In genomic region chr17:63497708-63498483, GRCh38 we compare ENCODE assay signal across 11 cellular contexts. TPM values are rescaled to one million over a fixed set of nuclear protein-coding genes. Genes with fewer than 3 reads are reported as not detected.
DNase-seq lines count a peak whose midpoint lies in the region; ATAC-seq lines count a peak whose summit lies in the region.
"Had no signal": no experiment of that assay in that cellular context is flagged by ENCODE, and none has a peak within 500 bp of the region (broad histone marks: within the 10 kb centered on the region; RNA-seq: fewer than 3 reads in every experiment).

No MANE protein-coding gene starts in this region.

- H3K27ac Mint-ChIP-seq in activated CD4-positive, alpha-beta memory T cell treated with anti-CD3 and anti-CD28 coated beads for 36 hours: no peak overlapping the region
- H3K27ac Mint-ChIP-seq in activated CD4-positive, alpha-beta memory T cell treated with anti-CD3 and anti-CD28 coated beads, Interleukin-2, amount 10 ng/mL, durations not matched to agents 7 days and 5 days: no peak overlapping the region
- H3K27ac Mint-ChIP-seq: activated T-helper 2 cell treated with anti-CD3 and anti-CD28 coated beads, Interferon-gamma antibody, Interleukin-2, Interleukin-4, amounts not matched to agents 10 μg/mL and 5 μg/mL and 100 μg/mL, durations not matched to agents 14 hours and 24 hours and 36 hours had no signal

- POLR2A ChIA-PET in activated CD4-positive, alpha-beta memory T cell treated with anti-CD3 and anti-CD28 coated beads for 36 hours (lab: Charles Lee): no interaction called here
- POLR2A ChIA-PET in activated CD4-positive, alpha-beta memory T cell treated with anti-CD3 and anti-CD28 coated beads, Interleukin-2, amount 10 ng/mL, durations not matched to agents 7 days and 5 days (lab: Charles Lee): no interaction called here

- ATAC-seq in sciatic nerve: peak; percentile 29

- intact Hi-C loops in activated CD4-positive, alpha-beta memory T cell treated with anti-CD3 and anti-CD28 coated beads for 36 hours (cut with micrococcal nuclease): no loop called here
- intact Hi-C loops in sciatic nerve (cut with DNase I): no loop called here

- H3K4me3 Mint-ChIP-seq in activated CD4-positive, alpha-beta memory T cell treated with anti-CD3 and anti-CD28 coated beads for 36 hours: no peak overlapping the region
- no peak overlapping the region for H3K4me3 Mint-ChIP-seq in activated CD4-positive, alpha-beta memory T cell treated with anti-CD3 and anti-CD28 coated beads, Interleukin-2, amount 10 ng/mL, durations not matched to agents 7 days and 5 days

- H3K36me3 Mint-ChIP-seq in activated CD4-positive, alpha-beta memory T cell treated with anti-CD3 and anti-CD28 coated beads for 36 hours: no peaks in the 10 kb centered on the region
- no peaks in the 10 kb centered on the region for H3K36me3 Mint-ChIP-seq in activated CD4-positive, alpha-beta memory T cell treated with anti-CD3 and anti-CD28 coated beads, Interleukin-2, amount 10 ng/mL, durations not matched to agents 7 days and 5 days (ENCODE audit: low read depth)

- DNase-seq in activated CD4-positive, alpha-beta memory T cell treated with anti-CD3 and anti-CD28 coated beads for 36 hours: peak; percentile 15
- DNase-seq in activated CD4-positive, alpha-beta memory T cell treated with anti-CD3 and anti-CD28 coated beads, Interleukin-2, amount 10 ng/mL, durations not matched to agents 7 days and 5 days: no peak
- DNase-seq in NCI-H2171 treated with DMSO at 0.1 percent for 48 hours (lab: John Stamatoyannopoulos, UW): peak; percentile 93
- peak; percentile 51 for DNase-seq in dermis blood vessel endothelial cell
- DNase-seq in sciatic nerve (ENCODE audit: low spot score): no peak
- DNase-seq in SKM-1 treated with dmso at 0.1 percent for 144 hours (lab: John Stamatoyannopoulos, UW; ENCODE audit: unreplicated experiment): no peak
- no peak for DNase-seq in COLO829 (ENCODE audit: low spot score)
- DNase-seq in activated CD8-positive, alpha-beta memory T cell treated with anti-CD3 and anti-CD28 coated beads for 24 hours: no peak

- H3K27me3 Mint-ChIP-seq in activated CD4-positive, alpha-beta memory T cell treated with anti-CD3 and anti-CD28 coated beads for 36 hours: no peaks in the 10 kb centered on the region
- peaks cover 7% of the 10 kb centered on the region for H3K27me3 Mint-ChIP-seq in activated CD4-positive, alpha-beta memory T cell treated with anti-CD3 and anti-CD28 coated beads, Interleukin-2, amount 10 ng/mL, durations not matched to agents 7 days and 5 days

- CTCF ChIA-PET in activated CD4-positive, alpha-beta memory T cell treated with anti-CD3 and anti-CD28 coated beads for 36 hours (lab: Charles Lee): interaction anchor here (1.0 to 1.5 kb wide), 2 partner anchors 72 to 114 kb away, joined by 3 to 4 read pairs; no protein-coding TSS in a partner anchor
- CTCF ChIA-PET in activated CD4-positive, alpha-beta memory T cell treated with anti-CD3 and anti-CD28 coated beads, Interleukin-2, amount 10 ng/mL, durations not matched to agents 7 days and 5 days (lab: Charles Lee): interaction anchor here (1.3 kb wide), 1 partner anchor 72 kb away, joined by 3 read pairs; no protein-coding TSS in a partner anchor

- no peaks in the 10 kb centered on the region for H3K9me3 Mint-ChIP-seq in activated CD4-positive, alpha-beta memory T cell treated with anti-CD3 and anti-CD28 coated beads for 36 hours
- H3K9me3 Mint-ChIP-seq in activated CD4-positive, alpha-beta memory T cell treated with anti-CD3 and anti-CD28 coated beads, Interleukin-2, amount 10 ng/mL, durations not matched to agents 7 days and 5 days: no peaks in the 10 kb centered on the region
- H3K9me3 Mint-ChIP-seq: activated T-helper 2 cell treated with anti-CD3 and anti-CD28 coated beads, Interferon-gamma antibody, Interleukin-2, Interleukin-4, amounts not matched to agents 10 μg/mL and 5 μg/mL and 100 μg/mL, durations not matched to agents 14 hours and 24 hours and 36 hours had no signal

- H3K4me1 Mint-ChIP-seq in activated CD4-positive, alpha-beta memory T cell treated with anti-CD3 and anti-CD28 coated beads for 36 hours (ENCODE audit: low read depth): no peaks in the 10 kb centered on the region
- H3K4me1 Mint-ChIP-seq in activated CD4-positive, alpha-beta memory T cell treated with anti-CD3 and anti-CD28 coated beads, Interleukin-2, amount 10 ng/mL, durations not matched to agents 7 days and 5 days: no peaks in the 10 kb centered on the region

RNA-seq across cellular contexts. Expression of gene ACE, which starts 21.0 kb away (rescaled TPM):
- 1 to 10 TPM; 2.2 to 2.6 TPM for total RNA-seq in activated CD4-positive, alpha-beta memory T cell treated with anti-CD3 and anti-CD28 coated beads for 36 hours
- total RNA-seq in activated CD4-positive, alpha-beta memory T cell treated with anti-CD3 and anti-CD28 coated beads, Interleukin-2, amount 10 ng/mL, durations not matched to agents 7 days and 5 days: 10 to 100 TPM; 10.6 to 12.2 TPM
- total RNA-seq in dermis blood vessel endothelial cell (155 and 366 TPM in 2 replicates), sciatic nerve (14.0 TPM)
- total RNA-seq: activated T-helper 2 cell treated with anti-CD3 and anti-CD28 coated beads, Interferon-gamma antibody, Interleukin-2, Interleukin-4, amounts not matched to agents 10 μg/mL and 5 μg/mL and 100 μg/mL, durations not matched to agents 14 hours and 24 hours and 36 hours had no signal

RNA-seq across cellular contexts. Expression of gene KCNH6, which starts 25.3 kb away (rescaled TPM):
- not detected for total RNA-seq in activated CD4-positive, alpha-beta memory T cell treated with anti-CD3 and anti-CD28 coated beads for 36 hours
- not detected for total RNA-seq in activated CD4-positive, alpha-beta memory T cell treated with anti-CD3 and anti-CD28 coated beads, Interleukin-2, amount 10 ng/mL, durations not matched to agents 7 days and 5 days
- total RNA-seq in dermis blood vessel endothelial cell (0.05 TPM in 1 of 2 replicates, not detected in the other), sciatic nerve (not detected)
- total RNA-seq: activated T-helper 2 cell treated with anti-CD3 and anti-CD28 coated beads, Interferon-gamma antibody, Interleukin-2, Interleukin-4, amounts not matched to agents 10 μg/mL and 5 μg/mL and 100 μg/mL, durations not matched to agents 14 hours and 24 hours and 36 hours; NCI-H460; suprapubic skin had no signal

RNA-seq across cellular contexts. Expression of gene CYB561, which starts 51.8 kb away (rescaled TPM):
- 1 to 10 TPM; 9.4 to 9.7 TPM for total RNA-seq in activated CD4-positive, alpha-beta memory T cell treated with anti-CD3 and anti-CD28 coated beads for 36 hours
- total RNA-seq in activated CD4-positive, alpha-beta memory T cell treated with anti-CD3 and anti-CD28 coated beads, Interleukin-2, amount 10 ng/mL, durations not matched to agents 7 days and 5 days: 10 to 100 TPM; 28.9 to 30.3 TPM
- total RNA-seq in dermis blood vessel endothelial cell: 33.4 and 35.9 TPM in 2 replicates
- 24.7 TPM for total RNA-seq in sciatic nerve

RNA-seq across cellular contexts. Expression of gene DCAF7, which starts 52.4 kb away (rescaled TPM):
- total RNA-seq in activated CD4-positive, alpha-beta memory T cell treated with anti-CD3 and anti-CD28 coated beads for 36 hours: 100 to 1,000 TPM; 118 to 119 TPM
- 100 to 1,000 TPM; 138 to 139 TPM for total RNA-seq in activated CD4-positive, alpha-beta memory T cell treated with anti-CD3 and anti-CD28 coated beads, Interleukin-2, amount 10 ng/mL, durations not matched to agents 7 days and 5 days
- total RNA-seq in dermis blood vessel endothelial cell (27.9 and 55.2 TPM in 2 replicates), sciatic nerve (60.6 TPM)

Comparison
In these comparisons a context has a peak if more than half of its experiments do, and no peak if none do; other contexts are left out.
1. DNase-seq: peak in activated CD4-positive, alpha-beta memory T cell treated with anti-CD3 and anti-CD28 coated beads for 36 hours (single experiment), NCI-H2171 treated with DMSO at 0.1 percent for 48 hours (single experiment) and dermis blood vessel endothelial cell (single experiment); none in activated CD4-positive, alpha-beta memory T cell treated with anti-CD3 and anti-CD28 coated beads, Interleukin-2, amount 10 ng/mL, durations not matched to agents 7 days and 5 days (single experiment), sciatic nerve (single experiment), SKM-1 treated with dmso at 0.1 percent for 144 hours (single experiment), COLO829 (single experiment) and activated CD8-positive, alpha-beta memory T cell treated with anti-CD3 and anti-CD28 coated beads for 24 hours (single experiment).
2. RNA of gene ACE, which starts 21.0 kb away (total RNA-seq): 155 to 366 TPM in dermis blood vessel endothelial cell; 14.0 TPM in sciatic nerve (single experiment), 10.6 to 12.2 TPM in activated CD4-positive, alpha-beta memory T cell treated with anti-CD3 and anti-CD28 coated beads, Interleukin-2, amount 10 ng/mL, durations not matched to agents 7 days and 5 days and 2.2 to 2.6 TPM in activated CD4-positive, alpha-beta memory T cell treated with anti-CD3 and anti-CD28 coated beads for 36 hours; every median in the first group is over 10 times any median in the second.